ENCODE assay signal across 14 cellular contexts in genomic region chrX:151098996-151099395, GRCh38.
"Had no signal": no experiment of that assay in that cellular context is flagged by ENCODE, and none has a peak within 500 bp of the region (broad histone marks: within the 10 kb centered on the region; RNA-seq: fewer than 3 reads in every experiment).

No MANE protein-coding gene starts in this region.

- H3K27ac Mint-ChIP-seq: activated CD4-positive, alpha-beta T cell treated with anti-CD3 and anti-CD28 coated beads, Interleukin-2, amount 10 ng/mL, durations not matched to agents 24 days and 14 days; activated naive CD4-positive, alpha-beta T cell treated with anti-CD3 and anti-CD28 coated beads, Interleukin-2, amount 10 ng/mL, durations not matched to agents 7 days and 5 days; activated T-helper 2 cell treated with anti-CD3 and anti-CD28 coated beads, Interferon-gamma antibody, Interleukin-2, Interleukin-4, amounts not matched to agents 10 μg/mL and 5 μg/mL and 100 μg/mL, durations not matched to agents 14 hours and 24 hours and 36 hours; T-helper 2 cell treated with Interferon-gamma antibody and Interleukin-4, amounts not matched to agents 5 μg/mL and 100 μg/mL, for 36 hours had no signal

- H3K9me3 ChIP-seq: heart left ventricle, pancreas, thoracic aorta had no signal

- H3K4me1 ChIP-seq: heart left ventricle, pancreas had no signal

- H3K36me3 Mint-ChIP-seq: activated naive CD4-positive, alpha-beta T cell treated with anti-CD3 and anti-CD28 coated beads, Interleukin-2, amount 10 ng/mL, durations not matched to agents 7 days and 5 days had no signal

- H3K27ac ChIP-seq: heart left ventricle, pancreas, thoracic aorta, WERI-Rb-1 had no signal

- H3K27me3 ChIP-seq: pancreas had no signal

- H3K4me3 ChIP-seq: heart left ventricle, pancreas, thoracic aorta had no signal

- H3K4me3 Mint-ChIP-seq: activated CD4-positive, alpha-beta T cell treated with anti-CD3 and anti-CD28 coated beads, Interleukin-2, amount 10 ng/mL, durations not matched to agents 24 days and 14 days; activated naive CD4-positive, alpha-beta T cell treated with anti-CD3 and anti-CD28 coated beads, Interleukin-2, amount 10 ng/mL, durations not matched to agents 7 days and 5 days; stimulated activated naive CD8-positive, alpha-beta T cell treated with anti-CD3 and anti-CD28 coated beads, Interleukin-15, Interleukin-2, amounts not matched to agents 100 ng/mL and 50 ng/mL, for 24 hours; T-helper 2 cell treated with Interferon-gamma antibody and Interleukin-4, amounts not matched to agents 5 μg/mL and 100 μg/mL, for 36 hours had no signal

- H3K4me1 Mint-ChIP-seq: activated CD4-positive, alpha-beta T cell treated with anti-CD3 and anti-CD28 coated beads, Interleukin-2, amount 10 ng/mL, durations not matched to agents 24 days and 14 days; activated naive CD4-positive, alpha-beta T cell treated with anti-CD3 and anti-CD28 coated beads, Interleukin-2, amount 10 ng/mL, durations not matched to agents 7 days and 5 days had no signal

- H3K36me3 ChIP-seq: heart left ventricle, pancreas, thoracic aorta, WERI-Rb-1 had no signal

- H3K9me3 Mint-ChIP-seq: activated CD4-positive, alpha-beta T cell treated with anti-CD3 and anti-CD28 coated beads, Interleukin-2, amount 10 ng/mL, durations not matched to agents 24 days and 14 days; activated naive CD4-positive, alpha-beta T cell treated with anti-CD3 and anti-CD28 coated beads, Interleukin-2, amount 10 ng/mL, durations not matched to agents 7 days and 5 days; activated T-helper 2 cell treated with anti-CD3 and anti-CD28 coated beads, Interferon-gamma antibody, Interleukin-2, Interleukin-4, amounts not matched to agents 10 μg/mL and 5 μg/mL and 100 μg/mL, durations not matched to agents 14 hours and 24 hours and 36 hours; stimulated activated naive CD8-positive, alpha-beta T cell treated with anti-CD3 and anti-CD28 coated beads, Interleukin-15, Interleukin-2, amounts not matched to agents 100 ng/mL and 50 ng/mL, for 24 hours; T-helper 2 cell treated with Interferon-gamma antibody and Interleukin-4, amounts not matched to agents 5 μg/mL and 100 μg/mL, for 36 hours had no signal

- DNase-seq: activated CD4-positive, alpha-beta T cell treated with anti-CD3 and anti-CD28 coated beads, Interleukin-2, amount 10 ng/mL, durations not matched to agents 24 days and 14 days; activated CD8-positive, alpha-beta memory T cell treated with anti-CD3 and anti-CD28 coated beads for 24 hours; activated naive CD4-positive, alpha-beta T cell treated with anti-CD3 and anti-CD28 coated beads, Interleukin-2, amount 10 ng/mL, durations not matched to agents 7 days and 5 days; cortex of kidney; effector CD8-positive, alpha-beta T cell; heart left ventricle; kidney; pancreas; stimulated activated CD4-positive, alpha-beta T cell treated with anti-CD3 and anti-CD28 coated beads, Interleukin-4, amount 100 ng/mL, for 24 hours; WERI-Rb-1 had no signal
